ENCODE assay signal across 12 cellular contexts in the genomic region with DNA sequence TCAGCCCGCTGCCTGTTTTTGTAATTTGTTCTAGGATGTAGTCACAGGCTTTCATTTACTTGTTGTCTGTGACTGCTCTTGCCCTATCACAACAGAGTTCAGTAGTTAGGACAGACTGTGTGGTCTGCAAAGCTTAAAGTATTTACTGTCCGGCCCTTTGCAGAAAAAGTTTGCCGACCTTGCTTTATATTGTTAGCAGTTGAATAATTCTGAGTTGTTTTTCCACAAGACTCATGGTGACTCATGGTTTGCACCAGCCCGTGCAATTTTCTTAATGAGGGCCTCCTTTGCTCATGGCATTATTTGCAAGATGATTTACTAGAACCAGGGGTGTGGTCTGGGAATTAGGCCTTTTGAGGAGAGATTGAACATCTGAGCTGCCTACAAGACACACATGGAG.
DNase-seq lines count a peak whose midpoint lies in the region; ATAC-seq and TF ChIP-seq lines count a peak whose summit lies in the region.
"Had no signal": no experiment of that assay in that cellular context is flagged by ENCODE, and none has a peak within 500 bp of the region (broad histone marks: within the 10 kb centered on the region; RNA-seq: fewer than 3 reads in every experiment).

No MANE protein-coding gene starts in this region.

- CTCF ChIA-PET in MCF 10A (lab: Yijun Ruan, JAX) = interaction anchor here (0.9 to 3.8 kb wide), 3 partner anchors 11 to 167 kb away, joined by 3 to 11 read pairs (median 9); no protein-coding TSS in a partner anchor

- POLR2A ChIA-PET in MCF 10A (lab: Yijun Ruan, JAX) = interaction anchor here (1.3 kb wide), 1 partner anchor 9 kb away, joined by 3 read pairs; no protein-coding TSS in a partner anchor

- H3K27ac ChIP-seq in breast epithelium (no peak overlapping the region), RWPE2 (ENCODE audit: poor library complexity, severe bottlenecking) (no peak overlapping the region), heart right ventricle (peak overlapping the region in 4 of 10 donors; percentile 52 to 75 (median 69))
- H3K27ac ChIP-seq: upper lobe of left lung had no signal

- H3K9me3 Mint-ChIP-seq in MCF 10A (ENCODE audit: unreplicated experiment) = no peaks in the 10 kb centered on the region
- H3K9me3 Mint-ChIP-seq: naive B cell had no signal

- WGBS in heart right ventricle, 2 donors = 87 to 92% methylated on average over 4 of the region's 4 CpGs

- H3K36me3 ChIP-seq in breast epithelium = no peaks in the 10 kb centered on the region
- H3K36me3 ChIP-seq in RWPE2 (ENCODE audit: low read depth) = no peaks in the 10 kb centered on the region
- no peaks in the 10 kb centered on the region for H3K36me3 ChIP-seq in heart right ventricle
- H3K36me3 ChIP-seq: upper lobe of left lung had no signal

- no peak for TF ChIP-seq POLR2A in breast epithelium (IDR thresholded peaks at IDR 0.05)

- no TSS peak for BruUV-seq in MCF 10A (replicated peaks; lab: Mats Ljungman, UMichigan)

- no peak overlapping the region for H3K27ac Mint-ChIP-seq in MCF 10A (ENCODE audit: low read depth, unreplicated experiment)
- H3K27ac Mint-ChIP-seq: naive B cell had no signal

- no peaks in the 10 kb centered on the region for H3K4me1 ChIP-seq in breast epithelium
- peaks cover 12% of the 10 kb centered on the region for H3K4me1 ChIP-seq in RWPE2 (ENCODE audit: insufficient read depth, poor library complexity, severe bottlenecking)
- peaks cover 0 to 34% (median 19%) of the 10 kb centered on the region in 9 donors for H3K4me1 ChIP-seq in heart right ventricle
- H3K4me1 ChIP-seq: upper lobe of left lung had no signal

- no peaks in the 10 kb centered on the region for H3K27me3 ChIP-seq in breast epithelium
- no peaks in the 10 kb centered on the region for H3K27me3 ChIP-seq in RWPE2 (ENCODE audit: insufficient read depth, poor library complexity, severe bottlenecking)
- H3K27me3 ChIP-seq in heart right ventricle = no peaks in the 10 kb centered on the region
- H3K27me3 ChIP-seq: upper lobe of left lung had no signal

- no peaks in the 10 kb centered on the region for H3K9me3 ChIP-seq in breast epithelium
- no peaks in the 10 kb centered on the region for H3K9me3 ChIP-seq in RWPE2 (ENCODE audit: severe bottlenecking)
- no peaks in the 10 kb centered on the region for H3K9me3 ChIP-seq in heart right ventricle
- H3K9me3 ChIP-seq: upper lobe of left lung had no signal

- no peak overlapping the region for H3K4me3 Mint-ChIP-seq in MCF 10A (ENCODE audit: unreplicated experiment)
- H3K4me3 Mint-ChIP-seq: naive B cell had no signal

- DNase-seq in MCF 10A (ENCODE audit: unreplicated experiment) = peak; percentile 59
- no peak for DNase-seq in breast epithelium (ENCODE audit: low spot score in 2 of 2)
- no peak for DNase-seq in RWPE2 (ENCODE audit: low spot score)
- peak; percentile 82 for DNase-seq in stromal cell of bone marrow (ENCODE audit: low read depth)
- DNase-seq in heart right ventricle = no peak
- DNase-seq: activated CD8-positive, alpha-beta memory T cell treated with anti-CD3 and anti-CD28 coated beads, Interleukin-2, amount 50 U/mL, for 48 hours; naive B cell; upper lobe of left lung had no signal

- ATAC-seq in RWPE2 (ENCODE audit: low read depth) (peak; percentile 86), esophagus mucosa (peak; percentile 86), HG02973 (IDR thresholded peaks at IDR 0.05; ENCODE audit: unreplicated experiment) (no peak), heart right ventricle (no peak)
- no peak for ATAC-seq in activated CD4-positive, CD25-positive, alpha-beta regulatory T cell treated with anti-CD3 and anti-CD28 coated beads, Interleukin-2, amount 50 U/mL, for 24 hours
- ATAC-seq: Panc1 had no signal

- H3K36me3 Mint-ChIP-seq in MCF 10A (ENCODE audit: insufficient read depth, unreplicated experiment) = no peaks in the 10 kb centered on the region
- H3K36me3 Mint-ChIP-seq: naive B cell had no signal

- H3K4me3 ChIP-seq in breast epithelium (no peak overlapping the region), RWPE2 (ENCODE audit: severe bottlenecking) (no peak overlapping the region), heart right ventricle (no peak overlapping the region)
- H3K4me3 ChIP-seq: upper lobe of left lung had no signal

- intact Hi-C loops in MCF 10A (cut with micrococcal nuclease) = no loop called here
- intact Hi-C loops in breast epithelium (cut with DNase I; ENCODE audit: low total_unique reads) = no loop called here
- intact Hi-C loops in heart right ventricle (cut with DNase I) = no loop called here

- TF ChIP-seq CTCF in MCF 10A (IDR thresholded peaks at IDR 0.05; ENCODE audit: unreplicated experiment) = no peak
- TF ChIP-seq CTCF in breast epithelium (IDR thresholded peaks at IDR 0.05) = no peak
- no peak for TF ChIP-seq CTCF in RWPE2 (IDR thresholded peaks at IDR 0.05; ENCODE audit: poor library complexity, severe bottlenecking)
- TF ChIP-seq CTCF in heart right ventricle (IDR thresholded peaks at IDR 0.05) = no peak

- peaks cover 11% of the 10 kb centered on the region for H3K4me1 Mint-ChIP-seq in MCF 10A (ENCODE audit: insufficient read depth, unreplicated experiment)
- H3K4me1 Mint-ChIP-seq: naive B cell had no signal

- H3K27me3 Mint-ChIP-seq in MCF 10A (ENCODE audit: insufficient read depth, unreplicated experiment) = peaks cover 11% of the 10 kb centered on the region
- H3K27me3 Mint-ChIP-seq: naive B cell had no signal

Comparison
In these comparisons a context has a peak if more than half of its experiments do, and no peak if none do; other contexts are left out.
1. DNase-seq: peak in MCF 10A (single experiment) and stromal cell of bone marrow (single experiment); none in breast epithelium (0 of 2), RWPE2 (single experiment) and heart right ventricle (0 of 2).
2. ATAC-seq: peak in RWPE2 (single experiment) and esophagus mucosa (single experiment); none in HG02973 (single experiment), activated CD4-positive, CD25-positive, alpha-beta regulatory T cell treated with anti-CD3 and anti-CD28 coated beads, Interleukin-2, amount 50 U/mL, for 24 hours (0 of 2) and heart right ventricle (0 of 8).